Comparison of ENCODE assay signal across 17 cellular contexts in the genomic region with DNA sequence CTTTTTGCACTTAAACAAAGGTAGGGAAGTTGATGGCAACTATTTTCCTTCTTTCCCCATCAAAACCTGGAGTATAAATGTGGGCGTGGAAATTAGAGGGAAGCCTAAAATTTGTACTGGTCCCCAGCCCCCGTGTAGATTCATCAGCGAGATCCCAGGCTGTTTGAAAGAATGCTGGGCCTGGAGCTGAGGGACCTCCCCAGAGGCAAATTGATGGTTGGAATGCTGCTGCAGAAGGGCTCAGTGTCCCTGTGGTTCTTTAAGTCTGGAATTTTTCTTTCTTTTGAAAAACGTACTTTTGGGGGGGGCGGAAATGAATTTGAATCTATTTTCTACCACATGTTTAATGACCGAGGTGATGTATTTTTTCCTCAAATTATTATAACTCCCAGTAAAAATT.
A peak's percentile ranks its signal among the peaks of the same experiment; 100 is the strongest.
DNase-seq lines count a peak whose midpoint lies in the region; ATAC-seq, FAIRE-seq and TF ChIP-seq lines count a peak whose summit lies in the region.
"Had no signal": no experiment of that assay in that cellular context is flagged by ENCODE, and none has a peak within 500 bp of the region (broad histone marks: within the 10 kb centered on the region; RNA-seq: fewer than 3 reads in every experiment).

No MANE protein-coding gene starts in this region.

- no peak for TF ChIP-seq POLR2A in IMR-90 (IDR thresholded peaks at IDR 0.05; ENCODE audit: low read depth, low read length)
- no peak for TF ChIP-seq POLR2A in ovary (IDR thresholded peaks at IDR 0.05)
- no peak for TF ChIP-seq POLR2A in GM12891 (IDR thresholded peaks at IDR 0.05; ENCODE audit: low read depth, low read length)

- no peaks in the 10 kb centered on the region for H4K20me1 ChIP-seq in IMR-90 (ENCODE audit: insufficient read depth, low read length)

- no peak overlapping the region for H2AK9ac ChIP-seq in IMR-90 (replicated peaks; ENCODE audit: low read depth, low read length, poor library complexity)

- H3K4me1 Mint-ChIP-seq in chondrocyte (ENCODE audit: low read depth), result peaks cover 90% of the 10 kb centered on the region

- H3K36me3 Mint-ChIP-seq in chondrocyte (ENCODE audit: low read depth), result peaks cover 17% of the 10 kb centered on the region
- H3K36me3 Mint-ChIP-seq: natural killer cell had no signal

- BruUV-seq in IMR-90 (replicated peaks; lab: Mats Ljungman, UMichigan), result no TSS peak

- H3K9ac ChIP-seq in IMR-90 (ENCODE audit: low read depth, low read length) (peak overlapping the region; percentile 22; the same call in 1 of the 2 replicates), stomach smooth muscle (ENCODE audit: low read length in 2 of 2) (peak overlapping the region; percentile 15 to 51)

- H3K27me3 Mint-ChIP-seq in chondrocyte (ENCODE audit: low read depth), result no peaks in the 10 kb centered on the region

- no peak overlapping the region; the same call in 1 of the 2 replicates for H3K14ac ChIP-seq in IMR-90 (replicated peaks; ENCODE audit: low read depth, low read length)

- peak overlapping the region; percentile 60 for H2BK120ac ChIP-seq in IMR-90 (ENCODE audit: low read depth, low read length)

- no peak for DNase-seq in IMR-90
- DNase-seq in chondrocyte (ENCODE audit: low spot score), result no peak
- DNase-seq in SHP77 treated with DMSO at 0.1 percent for 48 hours (lab: John Stamatoyannopoulos, UW), result no peak
- DNase-seq in ovary, result no peak
- no peak for DNase-seq in GM12891 (ENCODE audit: insufficient read length, low spot score)
- no peak for DNase-seq in DMS114 treated with DMSO at 0.1 percent for 48 hours (lab: John Stamatoyannopoulos, UW; ENCODE audit: unreplicated experiment)
- DNase-seq: activated gamma-delta T cell treated with Interleukin-2 at 50 U/mL for 16 hours, BE2C, DMS 273 treated with DMSO at 0.1 percent for 48 hours, kidney glomerular epithelial cell, natural killer cell, NCI-H1048 had no signal

- H3K4me3 ChIP-seq in IMR-90 (ENCODE audit: insufficient read depth, low read depth, low read length), result no peak overlapping the region
- no peak overlapping the region for H3K4me3 ChIP-seq in muscle layer of duodenum (ENCODE audit: low read depth in 1 of 2, low read length in 2 of 2)
- H3K4me3 ChIP-seq in stomach smooth muscle (ENCODE audit: low read length in 2 of 2), result peak overlapping the region in 1 of 2 donors; percentile 56
- no peak overlapping the region for H3K4me3 ChIP-seq in ovary

- no CpG with 5 or more reads among the region's 6 CpGs for WGBS in IMR-90 (ENCODE audit: extremely low coverage in 2 of 2, insufficient read length in 1 of 2), 2 experiments
- 44 to 55% (median 54%) methylated on average over 6 of the region's 6 CpGs for WGBS in ovary, 3 donors

- peak overlapping the region; percentile 42; the same call in 1 of the 2 replicates for H3K4ac ChIP-seq in IMR-90 (ENCODE audit: low read depth, low read length)

- peak overlapping the region; percentile 55 for H3K18ac ChIP-seq in IMR-90 (ENCODE audit: low read depth, low read length)

- CTCF ChIA-PET in IMR-90 (lab: Yijun Ruan, JAX), result interaction anchor here (1.2 kb wide), 1 partner anchor 227 kb away, joined by 3 read pairs; no protein-coding TSS in a partner anchor

- peak overlapping the region; percentile 49; the same call in 1 of the 2 replicates for H4K91ac ChIP-seq in IMR-90 (ENCODE audit: insufficient read depth, low read depth, low read length)

- H3K27ac ChIP-seq in IMR-90 (ENCODE audit: insufficient read depth, low read length) (peak overlapping the region; percentile 19; the same call in 1 of the 2 replicates), muscle layer of duodenum (ENCODE audit: low read length) (peak overlapping the region; percentile 80), stomach smooth muscle (ENCODE audit: low read length) (peak overlapping the region; percentile 79), ovary (no peak overlapping the region)
- H3K27ac ChIP-seq: VCaP had no signal

- H3K27me3 ChIP-seq in IMR-90 (ENCODE audit: control insufficient read depth, insufficient read depth, low read length) (no peaks in the 10 kb centered on the region), muscle layer of duodenum (ENCODE audit: low read depth, low read length) (no peaks in the 10 kb centered on the region), stomach smooth muscle (ENCODE audit: control insufficient read depth in 1 of 2, insufficient read depth in 2 of 2, low read length in 2 of 2) (no peaks in the 10 kb centered on the region), ovary (no peaks in the 10 kb centered on the region)
- H3K27me3 ChIP-seq: BE2C had no signal

- no peaks in the 10 kb centered on the region for H3K36me3 ChIP-seq in IMR-90 (ENCODE audit: control insufficient read depth, insufficient read depth, low read length)
- no peaks in the 10 kb centered on the region for H3K36me3 ChIP-seq in muscle layer of duodenum (ENCODE audit: control insufficient read depth in 1 of 2, insufficient read depth in 2 of 2, low read length in 2 of 2)
- H3K36me3 ChIP-seq in stomach smooth muscle (ENCODE audit: control insufficient read depth in 2 of 2, insufficient read depth in 2 of 2, low read length in 2 of 2), result no peaks in the 10 kb centered on the region
- H3K36me3 ChIP-seq in ovary, result no peaks in the 10 kb centered on the region
- H3K36me3 ChIP-seq: BE2C had no signal

- no peak overlapping the region for H3K23ac ChIP-seq in IMR-90 (ENCODE audit: low read depth, low read length)

- H2AFZ ChIP-seq in IMR-90 (replicated peaks; ENCODE audit: low read length, poor library complexity), result no peak overlapping the region

- H2BK5ac ChIP-seq in IMR-90 (ENCODE audit: low read depth, low read length, poor library complexity, severe bottlenecking), result peak overlapping the region; percentile 48

- peaks cover 3% of the 10 kb centered on the region for H3K9me3 Mint-ChIP-seq in chondrocyte (ENCODE audit: low read depth)
- H3K9me3 Mint-ChIP-seq: natural killer cell; stimulated activated naive CD8-positive, alpha-beta T cell treated with anti-CD3 and anti-CD28 coated beads, Interleukin-15, Interleukin-2, amounts not matched to agents 100 ng/mL and 50 ng/mL, for 24 hours had no signal

- H4K5ac ChIP-seq in IMR-90 (ENCODE audit: low read depth, low read length), result peak overlapping the region; percentile 64; the same call in 1 of the 2 replicates

- 0 out of 3 replicates have a peak overlapping the region, but pooled peaks have one; percentile 25 for H2BK15ac ChIP-seq in IMR-90 (ENCODE audit: low read depth, low read length)

- H3K4me3 Mint-ChIP-seq in chondrocyte (ENCODE audit: unreplicated experiment), result peak overlapping the region; percentile 3
- H3K4me3 Mint-ChIP-seq: natural killer cell; stimulated activated naive CD8-positive, alpha-beta T cell treated with anti-CD3 and anti-CD28 coated beads, Interleukin-15, Interleukin-2, amounts not matched to agents 100 ng/mL and 50 ng/mL, for 24 hours had no signal

- intact Hi-C loops in IMR-90 (cut with micrococcal nuclease) (no loop called here), ovary (cut with DNase I) (no loop called here)

- peak overlapping the region; percentile 49 for H2BK20ac ChIP-seq in IMR-90 (ENCODE audit: low read depth, low read length)

- no peaks in the 10 kb centered on the region for H3K79me1 ChIP-seq in IMR-90 (ENCODE audit: low read depth in 1 of 2, low read length in 2 of 2)

- H3K4me2 ChIP-seq in IMR-90 (ENCODE audit: low read depth, low read length), result peak overlapping the region; percentile 84; the same call in 1 of the 2 replicates

- FAIRE-seq in GM12891 (lab: Jason Lieb, UNC), result no peak
- FAIRE-seq: H54 had no signal

- H3K4me1 ChIP-seq in IMR-90 (ENCODE audit: control insufficient read depth, insufficient read depth, low read length), result peaks cover 19% of the 10 kb centered on the region
- peaks cover 21 to 22% of the 10 kb centered on the region in 2 donors for H3K4me1 ChIP-seq in muscle layer of duodenum (ENCODE audit: control insufficient read depth in 1 of 2, insufficient read depth in 2 of 2, low read length in 2 of 2)
- H3K4me1 ChIP-seq in stomach smooth muscle (ENCODE audit: control insufficient read depth, insufficient read depth, low read length), result peaks cover 17% of the 10 kb centered on the region
- peaks cover 10% of the 10 kb centered on the region for H3K4me1 ChIP-seq in ovary (ENCODE audit: insufficient read depth)

- H3K27ac Mint-ChIP-seq in chondrocyte (ENCODE audit: unreplicated experiment), result peak overlapping the region; percentile 93
- H3K27ac Mint-ChIP-seq: natural killer cell; stimulated activated naive CD8-positive, alpha-beta T cell treated with anti-CD3 and anti-CD28 coated beads, Interleukin-15, Interleukin-2, amounts not matched to agents 100 ng/mL and 50 ng/mL, for 24 hours had no signal

- TF ChIP-seq EP300 in ovary (IDR thresholded peaks at IDR 0.05), result no peak

- H3K9me3 ChIP-seq in IMR-90 (ENCODE audit: control insufficient read depth, insufficient read depth, low read length), result no peaks in the 10 kb centered on the region
- no peaks in the 10 kb centered on the region for H3K9me3 ChIP-seq in muscle layer of duodenum (ENCODE audit: control insufficient read depth in 1 of 2, low read length in 2 of 2)
- no peaks in the 10 kb centered on the region for H3K9me3 ChIP-seq in stomach smooth muscle (ENCODE audit: control insufficient read depth in 2 of 2, low read length in 2 of 2)
- H3K9me3 ChIP-seq in ovary, result no peaks in the 10 kb centered on the region
- H3K9me3 ChIP-seq: BE2C had no signal

- peak overlapping the region in 1 of 2 experiments; percentile 43; a peak in 2 of 4 replicates for H4K8ac ChIP-seq in IMR-90 (ENCODE audit: low read depth in 2 of 2, low read length in 2 of 2)

- dilution Hi-C loops in IMR-90 (cut with HindIII; ENCODE audit: low sequenced_read_pairs, unreplicated experiment), result no loop called here

- TF ChIP-seq RAD21 in IMR-90 (IDR thresholded peaks at IDR 0.05; ENCODE audit: low read length), result no peak

- H3K56ac ChIP-seq in IMR-90 (ENCODE audit: extremely low read depth, insufficient read depth, low read length), result no peak overlapping the region

- ATAC-seq in IMR-90 (ENCODE audit: low read depth), result no peak
- ATAC-seq: natural killer cell had no signal

- no peaks in the 10 kb centered on the region; the same call in 1 of the 2 replicates for H3K9me1 ChIP-seq in IMR-90 (ENCODE audit: insufficient read depth, low read length)

- in situ Hi-C loops in IMR-90 (cut with MboI; ENCODE audit: low sequenced_read_pairs), result no loop called here

- H2AK5ac ChIP-seq in IMR-90 (ENCODE audit: low read depth, low read length), result no peak overlapping the region

- TF ChIP-seq CTCF in IMR-90 (conservative IDR thresholded peaks at IDR 0.05; ENCODE audit: low read depth, low read length), result no peak
- TF ChIP-seq CTCF in chondrocyte (IDR thresholded peaks at IDR 0.05), result no peak
- no peak for TF ChIP-seq CTCF in ovary (IDR thresholded peaks at IDR 0.05)

- POLR2A ChIA-PET in IMR-90 (lab: Charles Lee; ENCODE audit: unreplicated experiment), result no interaction called here

TF ChIP-seq in IMR-90, 13 proteins besides CTCF, POLR2A, EP300 and RAD21 (continues in another document):
- TF ChIP-seq MAFK (IDR thresholded peaks at IDR 0.05; ENCODE audit: low read depth, low read length), result no peak

TF ChIP-seq in GM12891, 5 proteins besides CTCF, POLR2A, EP300 and RAD21 (continues in another document):
- TF ChIP-seq TAF1 (IDR thresholded peaks at IDR 0.05; ENCODE audit: low read depth, low read length) (no peak), POU2F2 (IDR thresholded peaks at IDR 0.05; ENCODE audit: low read depth, low read length) (no peak), POLR2AphosphoS5 (IDR thresholded peaks at IDR 0.05; ENCODE audit: low read depth, low read length) (no peak), SPI1 (IDR thresholded peaks at IDR 0.05; ENCODE audit: low read depth, low read length) (no peak)

Comparison
In these comparisons a context has a peak if more than half of its experiments do, and no peak if none do; other contexts are left out.
1. H3K27ac ChIP-seq: peak in IMR-90 (single experiment), muscle layer of duodenum (single experiment) and stomach smooth muscle (single experiment); none in ovary (0 of 2).